In the genomic region with DNA sequence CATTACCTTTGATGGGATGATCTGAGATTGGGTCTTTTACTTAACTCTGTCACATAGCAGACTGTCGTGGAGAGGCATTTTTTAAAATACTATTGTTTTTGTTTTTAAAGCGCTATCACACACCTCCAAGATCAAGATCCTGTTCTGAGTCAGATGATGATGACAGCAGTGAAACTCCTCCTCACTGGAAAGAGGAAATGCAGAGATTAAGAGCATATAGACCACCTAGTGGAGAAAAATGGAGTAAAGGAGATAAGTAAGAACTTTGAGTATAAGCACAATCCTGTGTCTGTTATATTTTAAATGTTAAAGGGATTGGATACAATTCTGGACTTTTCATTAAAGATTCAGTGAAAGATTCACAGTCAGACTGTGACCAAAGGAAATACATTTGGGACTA, we compare ENCODE assay signal across 10 cellular contexts. TPM values are rescaled to one million over a fixed set of nuclear protein-coding genes. Genes with fewer than 3 reads are reported as not detected.
DNase-seq lines count a peak whose midpoint lies in the region; ATAC-seq and TF ChIP-seq lines count a peak whose summit lies in the region.
"Had no signal": no experiment of that assay in that cellular context is flagged by ENCODE, and none has a peak within 500 bp of the region (broad histone marks: within the 10 kb centered on the region; RNA-seq: fewer than 3 reads in every experiment).

No MANE protein-coding gene starts in this region.

- peak; percentile 42 for DNase-seq in DMS114 treated with DMSO at 0.1 percent for 48 hours (lab: John Stamatoyannopoulos, UW; ENCODE audit: unreplicated experiment)
- peak; percentile 31 for DNase-seq in M059J (ENCODE audit: low read depth)
- no peak for DNase-seq in chondrocyte (ENCODE audit: low spot score)
- DNase-seq in NCI-H2196 treated with DMSO at 0.1 percent for 48 hours (lab: John Stamatoyannopoulos, UW; ENCODE audit: unreplicated experiment): no peak

- no peaks in the 10 kb centered on the region for H3K27me3 Mint-ChIP-seq in chondrocyte (ENCODE audit: low read depth)
- H3K27me3 Mint-ChIP-seq: dendritic cell treated with granulocyte-macrophage colony-stimulating factor and Interleukin-4, amounts not matched to agents 40 ng/mL and 50 ng/mL, for 4 days had no signal

- no peaks in the 10 kb centered on the region for H3K4me1 Mint-ChIP-seq in chondrocyte (ENCODE audit: low read depth)
- H3K4me1 Mint-ChIP-seq: nephron had no signal

- peaks cover 32% of the 10 kb centered on the region for H3K36me3 Mint-ChIP-seq in chondrocyte (ENCODE audit: low read depth)

- no peak overlapping the region for H3K27ac Mint-ChIP-seq in chondrocyte (ENCODE audit: unreplicated experiment)
- H3K27ac Mint-ChIP-seq: dendritic cell treated with granulocyte-macrophage colony-stimulating factor and Interleukin-4, amounts not matched to agents 40 ng/mL and 50 ng/mL, for 4 days; nephron had no signal

- no peak overlapping the region for H3K4me3 Mint-ChIP-seq in chondrocyte (ENCODE audit: unreplicated experiment)
- H3K4me3 Mint-ChIP-seq: dendritic cell treated with granulocyte-macrophage colony-stimulating factor and Interleukin-4, amounts not matched to agents 40 ng/mL and 50 ng/mL, for 4 days; nephron had no signal

- TF ChIP-seq CTCF in chondrocyte (IDR thresholded peaks at IDR 0.05): peak; percentile 53

- ATAC-seq in GM19324 (IDR thresholded peaks at IDR 0.05; ENCODE audit: low FRiP score, unreplicated experiment) (no peak), HG03039 (IDR thresholded peaks at IDR 0.05; ENCODE audit: unreplicated experiment) (no peak)
- ATAC-seq: Panc1 had no signal

- no peaks in the 10 kb centered on the region for H3K9me3 Mint-ChIP-seq in chondrocyte (ENCODE audit: low read depth)
- H3K9me3 Mint-ChIP-seq: dendritic cell treated with granulocyte-macrophage colony-stimulating factor and Interleukin-4, amounts not matched to agents 40 ng/mL and 50 ng/mL, for 4 days; nephron had no signal

RNA-seq across cellular contexts. Expression of gene ZBTB47, which starts 18.4 kb away (rescaled TPM):
- total RNA-seq in M059J (2014; rRNA removed; shearing (Covaris generic)): 5.0 and 5.5 TPM in 2 replicates
- total RNA-seq in chondrocyte: 38.8 to 44.4 TPM (median 40.0 TPM) in 3 replicates

RNA-seq across cellular contexts. Expression of gene NKTR, which starts 34.6 kb away (rescaled TPM):
- total RNA-seq in M059J (2014; rRNA removed; shearing (Covaris generic)): 8.0 and 9.4 TPM in 2 replicates
- total RNA-seq in chondrocyte: 49.7 to 71.5 TPM (median 50.0 TPM) in 3 replicates

RNA-seq across cellular contexts. Expression of gene SS18L2, which starts 44.5 kb away (rescaled TPM):
- 34.6 and 35.1 TPM in 2 replicates for total RNA-seq in M059J (2014; rRNA removed; shearing (Covaris generic))
- total RNA-seq in chondrocyte: 13.5 to 18.5 TPM (median 14.5 TPM) in 3 replicates

RNA-seq across cellular contexts. Expression of gene KLHL40, which starts 50.2 kb away (rescaled TPM):
- not detected in 2 replicates for total RNA-seq in M059J (2014; rRNA removed; shearing (Covaris generic))
- total RNA-seq in chondrocyte: not detected in 3 replicates
- total RNA-seq: G401 had no signal

RNA-seq across cellular contexts. Expression of gene SEC22C, which starts 53.3 kb away (rescaled TPM):
- total RNA-seq in M059J (2014; rRNA removed; shearing (Covaris generic)): 47.3 and 57.7 TPM in 2 replicates
- 49.8 to 55.8 TPM (median 55.0 TPM) in 3 replicates for total RNA-seq in chondrocyte

Comparison
In these comparisons a context has a peak if more than half of its experiments do, and no peak if none do; other contexts are left out.
1. DNase-seq: peak in DMS114 treated with DMSO at 0.1 percent for 48 hours (single experiment) and M059J (single experiment); none in chondrocyte (single experiment) and NCI-H2196 treated with DMSO at 0.1 percent for 48 hours (single experiment).